ENCODE assay signal across 8 cellular contexts in genomic region chr19:12995596-12996541, GRCh38. TPM values are rescaled to one million over a fixed set of nuclear protein-coding genes. Genes with fewer than 3 reads are reported as not detected.
DNase-seq lines count a peak whose midpoint lies in the region; ATAC-seq, FAIRE-seq and TF ChIP-seq lines count a peak whose summit lies in the region.

No MANE protein-coding gene starts in this region.

- no peak for TF ChIP-seq POLR2A in GM12878 (IDR thresholded peaks at IDR 0.05; ENCODE audit: low read depth, low read length)

- no peaks in the 10 kb centered on the region for H4K20me1 ChIP-seq in GM12878 (ENCODE audit: control insufficient read depth, insufficient read depth)

- H3K79me2 ChIP-seq in GM12878 (ENCODE audit: control insufficient read depth, insufficient read depth, low read length): no peaks in the 10 kb centered on the region

- H3K4me1 ChIP-seq in BE2C (no peaks in the 10 kb centered on the region), GM12878 (ENCODE audit: control insufficient read depth, insufficient read depth, low read length) (no peaks in the 10 kb centered on the region), subcutaneous abdominal adipose tissue (ENCODE audit: control insufficient read depth in 5 of 5, insufficient read depth in 5 of 5, low read length in 5 of 5) (peaks cover 11 to 51% (median 39%) of the 10 kb centered on the region in 5 donors)

- SMC1A ChIA-PET in GM12878 (lab: Charles Lee; ENCODE audit: uncharacterized antibody, unreplicated experiment): no interaction called here

- intact Hi-C loops in GM12878 (cut with micrococcal nuclease; ENCODE audit: unreplicated experiment): no loop called here

- H3K36me3 Mint-ChIP-seq in HFFc6 (ENCODE audit: low read depth): peaks cover 17% of the 10 kb centered on the region

- H3K9me3 ChIP-seq in BE2C: no peaks in the 10 kb centered on the region
- H3K9me3 ChIP-seq in GM12878 (replicated peaks; ENCODE audit: control insufficient read depth, insufficient read depth, low read length): no peaks in the 10 kb centered on the region
- H3K9me3 ChIP-seq in subcutaneous abdominal adipose tissue (ENCODE audit: control insufficient read depth in 5 of 5, low read length in 5 of 5): no peaks in the 10 kb centered on the region

- H3K9ac ChIP-seq in GM12878 (ENCODE audit: control insufficient read depth, insufficient read depth, low read length) (no peak overlapping the region), subcutaneous abdominal adipose tissue (ENCODE audit: low read length in 5 of 5) (peak overlapping the region in 4 of 5 donors; percentile 63 to 88 (median 71))

- POLR2A ChIA-PET in GM12878 (lab: Charles Lee): no interaction called here

- no peaks in the 10 kb centered on the region for H3K27me3 ChIP-seq in BE2C
- H3K27me3 ChIP-seq in GM12878 (replicated peaks in 1 of 2; ENCODE audit: control insufficient read depth in 2 of 2, insufficient read depth in 2 of 2, low read length in 1 of 2): peaks cover 4 to 6% of the 10 kb centered on the region in 2 experiments; a peak in 3 of 4 replicates
- no peaks in the 10 kb centered on the region for H3K27me3 ChIP-seq in subcutaneous abdominal adipose tissue (ENCODE audit: control insufficient read depth in 5 of 5, insufficient read depth in 4 of 5, low read length in 5 of 5)

- H3K4me2 ChIP-seq in GM12878 (ENCODE audit: control insufficient read depth, insufficient read depth): peak overlapping the region; percentile 48; the same call in 1 of the 2 replicates

- TF ChIP-seq RAD21 in GM12878 (IDR thresholded peaks at IDR 0.05; ENCODE audit: insufficient read depth, low read depth, low read length): no peak

- peaks cover 2% of the 10 kb centered on the region; the same call in 1 of the 2 replicates for H3K27me3 Mint-ChIP-seq in HFFc6 (ENCODE audit: insufficient read depth)

- no peak for FAIRE-seq in GM12878 (lab: Jason Lieb, UNC)

- 24% methylated on average over 36 of the region's 138 CpGs for WGBS in GM12878 (ENCODE audit: insufficient coverage, insufficient replicate concordance, low lambda C conversion rate, missing lambda C conversion rate)

- no peak for ATAC-seq in GM12878

- TF ChIP-seq CTCF in BE2C (IDR thresholded peaks at IDR 0.05; ENCODE audit: low read depth, low read length) (no peak), HFFc6 (IDR thresholded peaks at IDR 0.05) (no peak), GM12878 (IDR thresholded peaks at IDR 0.05 in 2 of 3, conservative IDR thresholded peaks at IDR 0.05 in 1 of 3; ENCODE audit: control insufficient read depth in 2 of 3, extremely low read depth in 1 of 3, insufficient read depth in 1 of 3, low read depth in 3 of 3, low read length in 3 of 3) (no peak)

- in situ Hi-C loops in GM12878 (cut with MboI): no loop called here

- H3K27ac Mint-ChIP-seq in HFFc6: peak overlapping the region; percentile 87

- no TSS peak for BruUV-seq in GM12878 (replicated peaks; lab: Mats Ljungman, UMichigan)

- H3K27ac ChIP-seq in GM12878 (ENCODE audit: control insufficient read depth, insufficient read depth) (no peak overlapping the region), subcutaneous abdominal adipose tissue (ENCODE audit: low read depth, low read length) (peak overlapping the region; percentile 90)

- CTCF ChIA-PET in GM12878 (lab: Yijun Ruan, JAX): no interaction called here

- H3K9me3 Mint-ChIP-seq in HFFc6: no peaks in the 10 kb centered on the region

- H3K4me3 Mint-ChIP-seq in HFFc6: peak overlapping the region; percentile 94

- RAD21 ChIA-PET in GM12878 (lab: Charles Lee; ENCODE audit: unreplicated experiment): no interaction called here

- H3K36me3 ChIP-seq in BE2C (no peaks in the 10 kb centered on the region), GM12878 (ENCODE audit: control insufficient read depth in 2 of 2, insufficient read depth in 2 of 2, low read length in 1 of 2) (no peaks in the 10 kb centered on the region), subcutaneous abdominal adipose tissue (ENCODE audit: control insufficient read depth in 5 of 5, insufficient read depth in 5 of 5, low read length in 5 of 5) (peaks cover 0 to 9% (median 5%) of the 10 kb centered on the region in 5 donors)

- H3K4me3 ChIP-seq in BE2C (ENCODE audit: low read depth, low read length): peak overlapping the region; percentile 56
- H3K4me3 ChIP-seq in GM12878: no peak overlapping the region
- H3K4me3 ChIP-seq in subcutaneous abdominal adipose tissue (ENCODE audit: low read depth in 1 of 5, low read length in 5 of 5): peak overlapping the region in 4 of 5 donors; percentile 78 to 94 (median 90)

- no peak overlapping the region for H2AFZ ChIP-seq in GM12878 (ENCODE audit: control insufficient read depth, low read depth, low read length)

- peaks cover 14% of the 10 kb centered on the region for H3K4me1 Mint-ChIP-seq in HFFc6 (ENCODE audit: low read depth)

- TF ChIP-seq EP300 in GM12878 (IDR thresholded peaks at IDR 0.05; ENCODE audit: borderline replicate concordance in 1 of 2, control insufficient read depth in 1 of 2, low read depth in 2 of 2, low read length in 2 of 2): no peak

- DNase-seq in BE2C (no peak), HFFc6 (peak; percentile 48), GM12878 (ENCODE audit: low read depth, low spot score) (no peak), kidney tubule cell (ENCODE audit: low spot score) (peak; percentile 42), NK-92 (lab: John Stamatoyannopoulos, UW; ENCODE audit: unreplicated experiment) (no peak), NCI-H446 (lab: John Stamatoyannopoulos, UW) (no peak), cortex of kidney (lab: John Stamatoyannopoulos, UW) (no peak)

RNA-seq across cellular contexts. Expression of gene NFIX, which starts 0.6 kb away (rescaled TPM):
- 34.1 TPM for polyA plus RNA-seq in BE2C (2012; ENCODE audit: insufficient read depth, insufficient read length, low read depth)
- total RNA-seq in HFFc6 (2021; fragmentation: NEBNext Ultra II Directional; extraction: Animal tissue kit (Norgen Biotek cat#: 25700)): 100 to 1,000 TPM; 129 to 161 (median 142) TPM
- 1.3 and 1.6 TPM in 2 replicates for total RNA-seq in GM12878 (2013; cell fraction: nucleolus; rRNA removed)
- 0.22 and 0.28 TPM in 2 replicates for total RNA-seq in GM12878 (2014; rRNA removed)
- total RNA-seq in GM12878 (2014; rRNA removed; fragmentation: Illumina TruSeq; extraction: Trizol): 0.13 and 0.18 TPM in 2 replicates
- 2.2 and 2.9 TPM in 2 replicates for total RNA-seq in GM12878 (2021)
- polyA plus RNA-seq in GM12878 (2011; ENCODE audit: low read depth): not detected
- polyA plus RNA-seq in GM12878 (2011; rRNA removed): 0.19 and 0.88 TPM in 2 replicates
- 0.49 and 0.70 TPM in 2 replicates for polyA plus RNA-seq in GM12878 (2011; cell fraction: cytosol; rRNA removed)
- 1.3 and 2.0 TPM in 2 replicates for polyA plus RNA-seq in GM12878 (2011; cell fraction: nucleus; rRNA removed)
- polyA plus RNA-seq in GM12878 (2012): 0.41 and 0.57 TPM in 2 replicates
- 0.22 and 0.28 TPM in 2 replicates for polyA plus RNA-seq in GM12878 (2014; fragmentation: Illumina TruSeq; extraction: Trizol)
- under 1 TPM; 0.02 TPM for polyA plus RNA-seq in GM12878 (2014; fragmentation: Nextera tagmentation; extraction: Ambion mirVana)
- polyA plus RNA-seq in GM12878 (2014; rRNA removed): 0.32 and 0.94 TPM in 2 replicates
- under 1 TPM; 0.20 to 0.49 TPM for polyA plus RNA-seq in GM12878 (2016; fragmentation: Nextera tagmentation; extraction: Ambion mirVana)
- polyA minus RNA-seq in GM12878 (2011; rRNA and poly(A)+ RNA removed): 0.29 and 1.1 TPM in 2 replicates
- polyA minus RNA-seq in GM12878 (2011; cell fraction: cytosol; rRNA and poly(A)+ RNA removed): 0.94 TPM in 1 of 2 replicates, not detected in the other
- 1.6 and 2.1 TPM in 2 replicates for polyA minus RNA-seq in GM12878 (2011; cell fraction: nucleus; rRNA and poly(A)+ RNA removed)

RNA-seq across cellular contexts. Expression of gene DAND5, which starts 26.5 kb away (rescaled TPM):
- 0.25 TPM for polyA plus RNA-seq in BE2C (2012; ENCODE audit: insufficient read depth, insufficient read length, low read depth)
- not detected for total RNA-seq in HFFc6 (2021; fragmentation: NEBNext Ultra II Directional; extraction: Animal tissue kit (Norgen Biotek cat#: 25700))
- 0.24 and 0.27 TPM in 2 replicates for total RNA-seq in GM12878 (2013; cell fraction: nucleolus; rRNA removed)
- total RNA-seq in GM12878 (2014; rRNA removed): 0.06 TPM in 1 of 2 replicates, not detected in the other
- not detected in 2 replicates for total RNA-seq in GM12878 (2014; rRNA removed; fragmentation: Illumina TruSeq; extraction: Trizol)
- total RNA-seq in GM12878 (2021): 0.11 and 0.15 TPM in 2 replicates
- polyA plus RNA-seq in GM12878 (2011; ENCODE audit: low read depth): not detected
- polyA plus RNA-seq in GM12878 (2011; rRNA removed): 0.04 TPM in 1 of 2 replicates, not detected in the other
- 0.03 and 0.07 TPM in 2 replicates for polyA plus RNA-seq in GM12878 (2011; cell fraction: cytosol; rRNA removed)
- polyA plus RNA-seq in GM12878 (2011; cell fraction: nucleus; rRNA removed): 0.06 and 0.18 TPM in 2 replicates
- 0.06 and 0.14 TPM in 2 replicates for polyA plus RNA-seq in GM12878 (2012)
- 0.10 TPM in 1 of 2 replicates, not detected in the other for polyA plus RNA-seq in GM12878 (2014; fragmentation: Illumina TruSeq; extraction: Trizol)
- under 1 TPM in 1 of 2 experiments, not detected in 1; 0.15 TPM for polyA plus RNA-seq in GM12878 (2014; fragmentation: Nextera tagmentation; extraction: Ambion mirVana)
- polyA plus RNA-seq in GM12878 (2014; rRNA removed): 0.12 TPM in 1 of 2 replicates, not detected in the other
- polyA plus RNA-seq in GM12878 (2016; fragmentation: Nextera tagmentation; extraction: Ambion mirVana): under 1 TPM in 1 of 2 experiments, not detected in 1; 0.10 TPM
- not detected in 2 replicates for polyA minus RNA-seq in GM12878 (2011; rRNA and poly(A)+ RNA removed)
- not detected in 2 replicates for polyA minus RNA-seq in GM12878 (2011; cell fraction: cytosol; rRNA and poly(A)+ RNA removed)
- not detected in 2 replicates for polyA minus RNA-seq in GM12878 (2011; cell fraction: nucleus; rRNA and poly(A)+ RNA removed)

RNA-seq across cellular contexts. Expression of gene GADD45GIP1, which starts 38.8 kb away (rescaled TPM):
- 314 TPM for polyA plus RNA-seq in BE2C (2012; ENCODE audit: insufficient read depth, insufficient read length, low read depth)
- 10 to 100 TPM; 34.3 to 54.3 (median 46.9) TPM for total RNA-seq in HFFc6 (2021; fragmentation: NEBNext Ultra II Directional; extraction: Animal tissue kit (Norgen Biotek cat#: 25700))
- 4.0 and 4.6 TPM in 2 replicates for total RNA-seq in GM12878 (2013; cell fraction: nucleolus; rRNA removed)
- total RNA-seq in GM12878 (2014; rRNA removed) (37.6 and 56.4 TPM in 2 replicates), GM12878 (2014; rRNA removed; fragmentation: Illumina TruSeq; extraction: Trizol) (17.6 and 19.2 TPM in 2 replicates), GM12878 (2021) (35.0 and 35.4 TPM in 2 replicates)
- 6.0 TPM for polyA plus RNA-seq in GM12878 (2011; ENCODE audit: low read depth)
- polyA plus RNA-seq in GM12878 (2011; rRNA removed) (17.7 and 25.3 TPM in 2 replicates), GM12878 (2014; fragmentation: Illumina TruSeq; extraction: Trizol) (1.00 and 6.4 TPM in 2 replicates), GM12878 (2014; fragmentation: Nextera tagmentation; extraction: Ambion mirVana) (10 to 100 TPM in 1 of 2 experiments, 1 to 10 TPM in 1; 5.1 to 13.4 TPM), GM12878 (2014; rRNA removed) (58.1 and 68.0 TPM in 2 replicates), GM12878 (2016; fragmentation: Nextera tagmentation; extraction: Ambion mirVana) (100 to 1,000 TPM; 124 to 136 TPM)
- 30.0 and 57.0 TPM in 2 replicates for polyA plus RNA-seq in GM12878 (2011; cell fraction: cytosol; rRNA removed)
- polyA plus RNA-seq in GM12878 (2011; cell fraction: nucleus; rRNA removed): 19.1 and 26.2 TPM in 2 replicates
- 22.5 and 26.2 TPM in 2 replicates for polyA plus RNA-seq in GM12878 (2012)
- polyA minus RNA-seq in GM12878 (2011; rRNA and poly(A)+ RNA removed): 2.2 and 6.9 TPM in 2 replicates
- 6.0 and 7.7 TPM in 2 replicates for polyA minus RNA-seq in GM12878 (2011; cell fraction: cytosol; rRNA and poly(A)+ RNA removed)
- polyA minus RNA-seq in GM12878 (2011; cell fraction: nucleus; rRNA and poly(A)+ RNA removed): 3.3 and 4.9 TPM in 2 replicates

RNA-seq across cellular contexts. Expression of gene RAD23A, which starts 50.2 kb away (rescaled TPM):
- 407 TPM for polyA plus RNA-seq in BE2C (2012; ENCODE audit: insufficient read depth, insufficient read length, low read depth)
- 100 to 1,000 TPM; 108 to 140 (median 129) TPM for total RNA-seq in HFFc6 (2021; fragmentation: NEBNext Ultra II Directional; extraction: Animal tissue kit (Norgen Biotek cat#: 25700))
- 44.3 and 50.3 TPM in 2 replicates for total RNA-seq in GM12878 (2013; cell fraction: nucleolus; rRNA removed)
- total RNA-seq in GM12878 (2014; rRNA removed): 158 TPM in 2 replicates
- 84.3 and 95.4 TPM in 2 replicates for total RNA-seq in GM12878 (2014; rRNA removed; fragmentation: Illumina TruSeq; extraction: Trizol)
- total RNA-seq in GM12878 (2021): 133 and 138 TPM in 2 replicates
- 41.1 TPM for polyA plus RNA-seq in GM12878 (2011; ENCODE audit: low read depth)
- polyA plus RNA-seq in GM12878 (2011; rRNA removed): 23.1 and 37.9 TPM in 2 replicates
- polyA plus RNA-seq in GM12878 (2011; cell fraction: cytosol; rRNA removed): 103 and 123 TPM in 2 replicates
- 73.1 and 88.3 TPM in 2 replicates for polyA plus RNA-seq in GM12878 (2011; cell fraction: nucleus; rRNA removed)
- polyA plus RNA-seq in GM12878 (2012): 119 and 125 TPM in 2 replicates
- polyA plus RNA-seq in GM12878 (2014; fragmentation: Illumina TruSeq; extraction: Trizol): 70.5 and 104 TPM in 2 replicates
- 10 to 100 TPM in 1 of 2 experiments, 1 to 10 TPM in 1; 8.8 to 33.5 TPM for polyA plus RNA-seq in GM12878 (2014; fragmentation: Nextera tagmentation; extraction: Ambion mirVana)
- polyA plus RNA-seq in GM12878 (2014; rRNA removed): 135 and 153 TPM in 2 replicates
- 100 to 1,000 TPM; 196 to 198 TPM for polyA plus RNA-seq in GM12878 (2016; fragmentation: Nextera tagmentation; extraction: Ambion mirVana)
- polyA minus RNA-seq in GM12878 (2011; rRNA and poly(A)+ RNA removed): 38.4 and 68.4 TPM in 2 replicates
- 66.6 and 75.7 TPM in 2 replicates for polyA minus RNA-seq in GM12878 (2011; cell fraction: cytosol; rRNA and poly(A)+ RNA removed)
- polyA minus RNA-seq in GM12878 (2011; cell fraction: nucleus; rRNA and poly(A)+ RNA removed): 13.5 and 29.3 TPM in 2 replicates

RNA-seq across cellular contexts. Expression of gene CALR, which starts 57.5 kb away (rescaled TPM):
- 1,011 TPM for polyA plus RNA-seq in BE2C (2012; ENCODE audit: insufficient read depth, insufficient read length, low read depth)
- total RNA-seq in HFFc6 (2021; fragmentation: NEBNext Ultra II Directional; extraction: Animal tissue kit (Norgen Biotek cat#: 25700)): 1,000 to 10,000 TPM; 1,716 to 2,461 (median 2,371) TPM
- total RNA-seq in GM12878 (2013; cell fraction: nucleolus; rRNA removed): 351 and 375 TPM in 2 replicates
- total RNA-seq in GM12878 (2014; rRNA removed) (824 and 916 TPM in 2 replicates), GM12878 (2014; rRNA removed; fragmentation: Illumina TruSeq; extraction: Trizol) (719 and 809 TPM in 2 replicates), GM12878 (2021) (891 and 983 TPM in 2 replicates)
- polyA plus RNA-seq in GM12878 (2011; ENCODE audit: low read depth): 350 TPM
- polyA plus RNA-seq in GM12878 (2011; rRNA removed) (360 and 518 TPM in 2 replicates), GM12878 (2014; fragmentation: Illumina TruSeq; extraction: Trizol) (690 and 703 TPM in 2 replicates), GM12878 (2014; fragmentation: Nextera tagmentation; extraction: Ambion mirVana) (100 to 1,000 TPM; 202 to 216 TPM), GM12878 (2014; rRNA removed) (685 and 856 TPM in 2 replicates), GM12878 (2016; fragmentation: Nextera tagmentation; extraction: Ambion mirVana) (1,000 to 10,000 TPM; 1,394 to 1,451 TPM)
- polyA plus RNA-seq in GM12878 (2011; cell fraction: cytosol; rRNA removed): 446 and 500 TPM in 2 replicates
- polyA plus RNA-seq in GM12878 (2011; cell fraction: nucleus; rRNA removed): 301 and 348 TPM in 2 replicates
- polyA plus RNA-seq in GM12878 (2012): 611 and 859 TPM in 2 replicates
- polyA minus RNA-seq in GM12878 (2011; rRNA and poly(A)+ RNA removed): 519 and 607 TPM in 2 replicates
- polyA minus RNA-seq in GM12878 (2011; cell fraction: cytosol; rRNA and poly(A)+ RNA removed): 268 and 328 TPM in 2 replicates
- 136 and 245 TPM in 2 replicates for polyA minus RNA-seq in GM12878 (2011; cell fraction: nucleus; rRNA and poly(A)+ RNA removed)

Comparison
In these comparisons a context has a peak if more than half of its experiments do, and no peak if none do; other contexts are left out.
1. DNase-seq: peak in HFFc6 (single experiment) and kidney tubule cell (single experiment); none in BE2C (single experiment), GM12878 (single experiment), NK-92 (single experiment), NCI-H446 (0 of 2) and cortex of kidney (single experiment).
2. RNA of gene NFIX, which starts 0.6 kb away (total RNA-seq): 129 to 161 TPM in HFFc6; 0.13 to 2.9 TPM in GM12878; every median in the first group is over 10 times any median in the second.